30 cellular contexts compared by ENCODE assay signal in genomic region chr13:25111557-25111956, GRCh38. TPM values are rescaled to one million over a fixed set of nuclear protein-coding genes. Genes with fewer than 3 reads are reported as not detected.
DNase-seq lines count a peak whose midpoint lies in the region; FAIRE-seq and TF ChIP-seq lines count a peak whose summit lies in the region.
"Had no signal": no experiment of that assay in that cellular context is flagged by ENCODE, and none has a peak within 500 bp of the region (broad histone marks: within the 10 kb centered on the region; RNA-seq: fewer than 3 reads in every experiment).

No MANE protein-coding gene starts in this region.

- DNase-seq in activated CD4-positive, alpha-beta T cell treated with anti-CD3 and anti-CD28 coated beads, Interleukin-2, amount 10 ng/mL, durations not matched to agents 24 days and 14 days, result peak; percentile 26
- DNase-seq in activated CD4-positive, alpha-beta T cell treated with anti-CD3 and anti-CD28 coated beads, Interleukin-2, amount 50 U/mL, for 48 hours, result no peak
- peak; percentile 51 for DNase-seq in astrocyte of the hippocampus (ENCODE audit: low read depth, low spot score)
- DNase-seq in iris pigment epithelial cell (ENCODE audit: low read depth), result peak; percentile 55
- no peak for DNase-seq in transverse colon
- DNase-seq in HTR-8/SVneo (ENCODE audit: insufficient read length, low spot score), result no peak
- DNase-seq in colonic mucosa, result no peak
- DNase-seq in NCI-H2171 treated with DMSO at 0.1 percent for 48 hours (lab: John Stamatoyannopoulos, UW), result no peak
- DNase-seq: 8988T; activated CD4-positive, alpha-beta T cell treated with anti-CD3 and anti-CD28 coated beads, Interleukin-2, amount 50 U/mL, for 1 hour; activated naive CD4-positive, alpha-beta T cell treated with anti-CD3 and anti-CD28 coated beads, Interleukin-2, amount 50 U/mL, for 16 hours; AML-193; CD8-positive, alpha-beta memory T cell; DMS53; erythroblast; foreskin melanocyte; GF-D8; hippocampal formation; immature natural killer cell; left ventricle myocardium superior; mucosa of descending colon; MV-4-11; NCI-H1694; NCI-H69; pancreas; right cardiac atrium; WERI-Rb-1 had no signal

- H3K27ac ChIP-seq in transverse colon (no peak overlapping the region), colonic mucosa (no peak overlapping the region)
- H3K27ac ChIP-seq: KMS-11, pancreas, WERI-Rb-1 had no signal

- TF ChIP-seq EP300 in transverse colon (IDR thresholded peaks at IDR 0.05; ENCODE audit: low read depth), result no peak

- in situ Hi-C loops in transverse colon (cut with MboI; ENCODE audit: low pct_ligation_motif_present in 1 of 4, low pct_unique_long_range_greater_than_20kb in 1 of 4, low sequenced_read_pairs in 3 of 4), result no loop called here

- no peaks in the 10 kb centered on the region for H3K36me3 ChIP-seq in transverse colon
- no peaks in the 10 kb centered on the region for H3K36me3 ChIP-seq in colonic mucosa
- H3K36me3 ChIP-seq: pancreas, WERI-Rb-1 had no signal

- no peaks in the 10 kb centered on the region for H3K36me3 Mint-ChIP-seq in activated CD4-positive, alpha-beta T cell treated with anti-CD3 and anti-CD28 coated beads, Interleukin-2, amount 10 ng/mL, durations not matched to agents 24 days and 14 days (ENCODE audit: low read depth)
- H3K36me3 Mint-ChIP-seq: CD8-positive, alpha-beta memory T cell; immature natural killer cell had no signal

- peaks cover 30% of the 10 kb centered on the region for H3K27me3 Mint-ChIP-seq in activated CD4-positive, alpha-beta T cell treated with anti-CD3 and anti-CD28 coated beads, Interleukin-2, amount 10 ng/mL, durations not matched to agents 24 days and 14 days

- intact Hi-C loops in activated CD4-positive, alpha-beta T cell treated with anti-CD3 and anti-CD28 coated beads, Interleukin-2, amount 10 ng/mL, durations not matched to agents 24 days and 14 days (cut with micrococcal nuclease), result loop anchor here (5.0 kb wide), 1 partner anchor 114 kb away; no protein-coding TSS in a partner anchor
- intact Hi-C loops in transverse colon (cut with DNase I; ENCODE audit: low total_unique reads) (no loop called here), colonic mucosa (cut with DNase I) (no loop called here)

- H3K4me1 ChIP-seq in transverse colon (peaks cover 0 to 4% (median 0%) of the 10 kb centered on the region in 4 donors), colonic mucosa (no peaks in the 10 kb centered on the region)
- H3K4me1 ChIP-seq: pancreas had no signal

- FAIRE-seq in HTR-8/SVneo (lab: Jason Lieb, UNC), result no peak
- FAIRE-seq: pancreas had no signal

- H3K9me3 Mint-ChIP-seq in activated CD4-positive, alpha-beta T cell treated with anti-CD3 and anti-CD28 coated beads, Interleukin-2, amount 10 ng/mL, durations not matched to agents 24 days and 14 days, result no peaks in the 10 kb centered on the region
- H3K9me3 Mint-ChIP-seq: CD8-positive, alpha-beta memory T cell; immature natural killer cell; nephron; stimulated activated naive CD8-positive, alpha-beta T cell treated with anti-CD3 and anti-CD28 coated beads, Interleukin-15, Interleukin-2, amounts not matched to agents 100 ng/mL and 50 ng/mL, for 24 hours had no signal

- no peaks in the 10 kb centered on the region for H3K4me1 Mint-ChIP-seq in activated CD4-positive, alpha-beta T cell treated with anti-CD3 and anti-CD28 coated beads, Interleukin-2, amount 10 ng/mL, durations not matched to agents 24 days and 14 days
- H3K4me1 Mint-ChIP-seq: CD8-positive, alpha-beta memory T cell; immature natural killer cell had no signal

- H3K27me3 ChIP-seq in transverse colon, result peaks cover 20% of the 10 kb centered on the region
- H3K27me3 ChIP-seq in colonic mucosa, result no peaks in the 10 kb centered on the region
- H3K27me3 ChIP-seq: pancreas had no signal

- H3K9me3 ChIP-seq in transverse colon, result no peaks in the 10 kb centered on the region
- no peaks in the 10 kb centered on the region for H3K9me3 ChIP-seq in colonic mucosa
- H3K9me3 ChIP-seq: mucosa of descending colon, pancreas had no signal

- H3K4me3 ChIP-seq in transverse colon (no peak overlapping the region), colonic mucosa (no peak overlapping the region)
- H3K4me3 ChIP-seq: mucosa of descending colon, pancreas had no signal

- H3K9ac ChIP-seq in colonic mucosa (ENCODE audit: low read depth in 2 of 2, low read length in 2 of 2), result no peak overlapping the region
- H3K9ac ChIP-seq: KMS-11 had no signal

- H3K27ac Mint-ChIP-seq in activated CD4-positive, alpha-beta T cell treated with anti-CD3 and anti-CD28 coated beads, Interleukin-2, amount 10 ng/mL, durations not matched to agents 24 days and 14 days, result no peak overlapping the region
- H3K27ac Mint-ChIP-seq: immature natural killer cell; nephron; stimulated activated naive CD8-positive, alpha-beta T cell treated with anti-CD3 and anti-CD28 coated beads, Interleukin-15, Interleukin-2, amounts not matched to agents 100 ng/mL and 50 ng/mL, for 24 hours had no signal

- H3K4me3 Mint-ChIP-seq in activated CD4-positive, alpha-beta T cell treated with anti-CD3 and anti-CD28 coated beads, Interleukin-2, amount 10 ng/mL, durations not matched to agents 24 days and 14 days, result no peak overlapping the region
- H3K4me3 Mint-ChIP-seq: CD8-positive, alpha-beta memory T cell; immature natural killer cell; nephron; stimulated activated naive CD8-positive, alpha-beta T cell treated with anti-CD3 and anti-CD28 coated beads, Interleukin-15, Interleukin-2, amounts not matched to agents 100 ng/mL and 50 ng/mL, for 24 hours had no signal

- no peak for TF ChIP-seq CTCF in transverse colon (IDR thresholded peaks at IDR 0.05)
- TF ChIP-seq CTCF in colonic mucosa (IDR thresholded peaks at IDR 0.05), result no peak

- TF ChIP-seq POLR2A in transverse colon (IDR thresholded peaks at IDR 0.05), result no peak

- 50 to 51% methylated on average over 1 to 2 of the region's 2 CpGs for WGBS in transverse colon (ENCODE audit: low coverage in 1 of 2), 2 donors

RNA-seq across cellular contexts. Expression of gene PABPC3, which starts 15.6 kb away (rescaled TPM):
- total RNA-seq in activated CD4-positive, alpha-beta T cell treated with anti-CD3 and anti-CD28 coated beads, Interleukin-2, amount 10 ng/mL, durations not matched to agents 24 days and 14 days, result 0.43 and 0.54 TPM in 2 replicates
- total RNA-seq in transverse colon, result under 1 TPM in 2 of 4 donors, not detected in 2; 0.14 to 0.20 TPM
- under 1 TPM; 0.35 to 0.64 TPM for total RNA-seq in colonic mucosa

Comparison
In these comparisons a context has a peak if more than half of its experiments do, and no peak if none do; other contexts are left out.
1. DNase-seq: peak in activated CD4-positive, alpha-beta T cell treated with anti-CD3 and anti-CD28 coated beads, Interleukin-2, amount 10 ng/mL, durations not matched to agents 24 days and 14 days (single experiment), astrocyte of the hippocampus (single experiment) and iris pigment epithelial cell (single experiment); none in activated CD4-positive, alpha-beta T cell treated with anti-CD3 and anti-CD28 coated beads, Interleukin-2, amount 50 U/mL, for 48 hours (0 of 2), transverse colon (single experiment), HTR-8/SVneo (single experiment), colonic mucosa (single experiment) and NCI-H2171 treated with DMSO at 0.1 percent for 48 hours (single experiment).